7 cellular contexts compared by ENCODE assay signal in genomic region chr15:23412881-23413600, GRCh38. TPM values are rescaled to one million over a fixed set of nuclear protein-coding genes. Genes with fewer than 3 reads are reported as not detected.
"Had no signal": no experiment of that assay in that cellular context is flagged by ENCODE, and none has a peak within 500 bp of the region (broad histone marks: within the 10 kb centered on the region; RNA-seq: fewer than 3 reads in every experiment).

No MANE protein-coding gene starts in this region.

RNA-seq across cellular contexts. Expression of gene GOLGA6L2, which starts 34.0 kb away (rescaled TPM):
- total RNA-seq: M059J, OCI-LY7, PC-9, Right ventricle myocardium superior, RPMI7951, SJSA1 had no signal
- polyA plus RNA-seq: SK-N-SH had no signal

RNA-seq across cellular contexts. Expression of gene GOLGA8S, which starts 58.5 kb away (rescaled TPM):
- total RNA-seq: M059J had no signal
